In genomic region chr4:153684182-153685073, GRCh38 we compare ENCODE assay signal across 8 cellular contexts. TPM values are rescaled to one million over a fixed set of nuclear protein-coding genes. Genes with fewer than 3 reads are reported as not detected.
DNase-seq lines count a peak whose midpoint lies in the region; ATAC-seq and TF ChIP-seq lines count a peak whose summit lies in the region.

Gene TLR2, plus strand, starts transcription at chr4:153684280. Its CDS starts 18,628 bp downstream, at chr4:153702908.

- H3K9me3 ChIP-seq in A673 (ENCODE audit: low read depth, low read length, poor library complexity, severe bottlenecking) (peaks cover 16% of the 10 kb centered on the region), spleen (peaks cover 5 to 24% (median 21%) of the 10 kb centered on the region in 8 donors)

- in situ Hi-C loops in astrocyte of the spinal cord (cut with HindIII; ENCODE audit: low sequenced_read_pairs) = no loop called here

- H3K36me3 Mint-ChIP-seq in T-helper 2 cell treated with Interferon-gamma antibody and Interleukin-4, amounts not matched to agents 5 μg/mL and 100 μg/mL, for 36 hours (ENCODE audit: low read depth) = peaks cover 18% of the 10 kb centered on the region

- H3K27ac ChIP-seq in A673 (ENCODE audit: low read depth, low read length, poor library complexity, severe bottlenecking) = no peak within 1 kb of the TSS
- H3K27ac ChIP-seq in spleen = peak within 1 kb of the TSS in 7 of 8 donors; percentile 72 to 95 (median 84)

- peaks cover 8% of the 10 kb centered on the region for H3K4me1 Mint-ChIP-seq in T-helper 2 cell treated with Interferon-gamma antibody and Interleukin-4, amounts not matched to agents 5 μg/mL and 100 μg/mL, for 36 hours (ENCODE audit: low read depth)

- H3K27me3 ChIP-seq in A673 (replicated peaks; ENCODE audit: insufficient read depth, low read depth, low read length, poor library complexity) = peaks cover 35% of the 10 kb centered on the region
- peaks cover 0 to 25% (median 9%) of the 10 kb centered on the region in 7 donors for H3K27me3 ChIP-seq in spleen (replicated peaks in 1 of 7)

- peaks cover 43% of the 10 kb centered on the region for H3K27me3 Mint-ChIP-seq in T-helper 2 cell treated with Interferon-gamma antibody and Interleukin-4, amounts not matched to agents 5 μg/mL and 100 μg/mL, for 36 hours (ENCODE audit: low read depth)

- peak within 1 kb of the TSS; percentile 38 for H3K4me3 ChIP-seq in A673 (ENCODE audit: low read depth, low read length, poor library complexity, severe bottlenecking)
- H3K4me3 ChIP-seq in astrocyte of the spinal cord (ENCODE audit: low read depth, low read length) = peak within 1 kb of the TSS; percentile 45
- peak within 1 kb of the TSS; percentile 52 to 87 (median 71) for H3K4me3 ChIP-seq in spleen

- H3K36me3 ChIP-seq in A673 (ENCODE audit: insufficient read depth, low read length, poor library complexity, severe bottlenecking) (no peaks in the 10 kb centered on the region), spleen (peaks cover 0 to 24% (median 18%) of the 10 kb centered on the region in 6 donors)

- H3K4me3 Mint-ChIP-seq in T-helper 2 cell treated with Interferon-gamma antibody and Interleukin-4, amounts not matched to agents 5 μg/mL and 100 μg/mL, for 36 hours = peak within 1 kb of the TSS; percentile 84

- POLR2A ChIA-PET in A673 (lab: Charles Lee; ENCODE audit: low non-redundant PET) = no interaction called here

- CTCF ChIA-PET in A673 (lab: Charles Lee) = no interaction called here

- peaks cover 6% of the 10 kb centered on the region for H3K4me1 ChIP-seq in A673 (ENCODE audit: insufficient read depth, low read length, poor library complexity, severe bottlenecking)
- H3K4me1 ChIP-seq in spleen = peaks cover 0 to 29% (median 16%) of the 10 kb centered on the region in 6 donors

- peak in 1 of 3 donors; percentile 11 for TF ChIP-seq POLR2A in spleen (IDR thresholded peaks at IDR 0.05)

- no TSS peak for BruUV-seq in A673 (replicated peaks; lab: Mats Ljungman, UMichigan)

- intact Hi-C loops in A673 (cut with micrococcal nuclease; ENCODE audit: unreplicated experiment) = no loop called here
- intact Hi-C loops in spleen (cut with DNase I; ENCODE audit: low total_unique reads) = no loop called here

- WGBS in spleen, 5 donors = 0 to 3% (median 1%) methylated on average over 15 to 79 of the region's 79 CpGs

- TF ChIP-seq CTCF in A673 (conservative IDR thresholded peaks at IDR 0.05; ENCODE audit: low read depth, low read length) = no peak
- no peak for TF ChIP-seq CTCF in astrocyte of the spinal cord (IDR thresholded peaks at IDR 0.05; ENCODE audit: low read depth, low read length)
- TF ChIP-seq CTCF in spleen (IDR thresholded peaks at IDR 0.05 in 8 of 11, conservative IDR thresholded peaks at IDR 0.05 in 3 of 11) = peak in 2 of 11 experiments; percentile 24 to 32

- peak within 1 kb of the TSS; percentile 49 for H3K27ac Mint-ChIP-seq in T-helper 2 cell treated with Interferon-gamma antibody and Interleukin-4, amounts not matched to agents 5 μg/mL and 100 μg/mL, for 36 hours

- ATAC-seq in GM18909 (IDR thresholded peaks at IDR 0.05; ENCODE audit: poor library complexity, unreplicated experiment) = peak; percentile 94
- ATAC-seq in HG03196 (IDR thresholded peaks at IDR 0.05; ENCODE audit: unreplicated experiment) = peak; percentile 82

- peaks cover 35% of the 10 kb centered on the region for H3K9me3 Mint-ChIP-seq in T-helper 2 cell treated with Interferon-gamma antibody and Interleukin-4, amounts not matched to agents 5 μg/mL and 100 μg/mL, for 36 hours

- DNase-seq in A673 (ENCODE audit: low spot score) (peak; percentile 14), astrocyte of the spinal cord (ENCODE audit: low read depth, low spot score) (no peak), iPS-NIHi7 (ENCODE audit: extremely low spot score) (peak; percentile 77), spleen (peak; percentile 97), cerebellar cortex (ENCODE audit: low spot score) (no peak)
- peak; percentile 44 for DNase-seq in T-helper 2 cell treated with Interferon-gamma antibody and Interleukin-4, amounts not matched to agents 5 μg/mL and 100 μg/mL, for 36 hours (ENCODE audit: low spot score)

RNA-seq across cellular contexts. Expression of gene TLR2, which starts in this region (rescaled TPM):
- total RNA-seq in A673 (2021) = 0.94 and 1.1 TPM in 2 replicates
- 100 to 1,000 TPM in 2 of 7 donors, 10 to 100 TPM in 5; 56.1 to 167 (median 74.5) TPM for total RNA-seq in spleen
- 10 to 100 TPM in 1 of 3 donors, 1 to 10 TPM in 2; 4.8 to 19.7 (median 9.5) TPM for polyA plus RNA-seq in spleen

Comparison
In these comparisons a context has a peak if more than half of its experiments do, and no peak if none do; other contexts are left out.
1. RNA of gene TLR2 (total RNA-seq): 56.1 to 167 TPM in spleen; 0.94 to 1.1 TPM in A673; every median in the first group is over 10 times any median in the second.
2. DNase-seq: peak in A673 (single experiment), T-helper 2 cell treated with Interferon-gamma antibody and Interleukin-4, amounts not matched to agents 5 μg/mL and 100 μg/mL, for 36 hours (single experiment), iPS-NIHi7 (single experiment) and spleen (single experiment); none in astrocyte of the spinal cord (single experiment) and cerebellar cortex (single experiment).
3. Peak in every context shown above with its lines, with median percentiles within 50 percentile points of each other: H3K4me3 ChIP-seq.